20 cellular contexts compared by ENCODE assay signal in genomic region chr20:7855545-7855944, GRCh38.
A peak's percentile ranks its signal among the peaks of the same experiment; 100 is the strongest.
DNase-seq lines count a peak whose midpoint lies in the region; ATAC-seq, FAIRE-seq and TF ChIP-seq lines count a peak whose summit lies in the region.
"Had no signal": no experiment of that assay in that cellular context is flagged by ENCODE, and none has a peak within 500 bp of the region (broad histone marks: within the 10 kb centered on the region; RNA-seq: fewer than 3 reads in every experiment).

No MANE protein-coding gene starts in this region.

- CTCF ChIA-PET in SK-N-SH (lab: Yijun Ruan, JAX) = interaction anchor here (1.4 to 1.7 kb wide), 2 partner anchors 9 to 867 kb away, joined by 3 to 4 read pairs; no protein-coding TSS in a partner anchor

- H3K9me2 ChIP-seq in SK-N-SH = no peaks in the 10 kb centered on the region

- TF ChIP-seq EP300 in SK-N-SH (IDR thresholded peaks at IDR 0.05; ENCODE audit: borderline replicate concordance in 1 of 2, low read depth in 1 of 2, low read length in 1 of 2) (no peak), tibial nerve (IDR thresholded peaks at IDR 0.05) (no peak)

- no peak for DNase-seq in SK-N-SH
- peak; percentile 64 for DNase-seq in NCI-H748 (lab: John Stamatoyannopoulos, UW; ENCODE audit: unreplicated experiment)
- peak; percentile 25 for DNase-seq in dermis blood vessel endothelial cell
- peak; percentile 15 for DNase-seq in urothelium cell line (ENCODE audit: low spot score)
- no peak for DNase-seq in tibial nerve (ENCODE audit: low spot score in 2 of 2)
- DNase-seq: COR-L47, IMR-90, NCI-H1436 treated with DMSO at 0.1 percent for 48 hours, NCI-H2107, NCI-H446 had no signal

- H3K27ac ChIP-seq in SK-N-SH (ENCODE audit: low read depth in 2 of 2, low read length in 1 of 2) (no peak overlapping the region), tibial nerve (no peak overlapping the region)
- H3K27ac ChIP-seq: C4-2B had no signal

- H3K36me3 ChIP-seq in SK-N-SH (replicated peaks in 1 of 2; ENCODE audit: control insufficient read depth in 1 of 2, insufficient read depth in 2 of 2, low read length in 1 of 2) = no peaks in the 10 kb centered on the region
- no peaks in the 10 kb centered on the region for H3K36me3 ChIP-seq in tibial nerve
- H3K36me3 ChIP-seq: HAP-1 had no signal

- no peak overlapping the region for H2AFZ ChIP-seq in SK-N-SH (ENCODE audit: low read depth)

- no peaks in the 10 kb centered on the region for H3K79me2 ChIP-seq in SK-N-SH (ENCODE audit: insufficient read depth)

- H3K4me3 ChIP-seq in SK-N-SH (ENCODE audit: low read depth in 2 of 2, low read length in 1 of 2) (no peak overlapping the region), tibial nerve (no peak overlapping the region)
- H3K4me3 ChIP-seq: HAP-1 had no signal

- WGBS in SK-N-SH (ENCODE audit: low lambda C conversion rate) = 75% methylated on average over 1 of the region's 1 CpG
- WGBS in tibial nerve, 2 donors = 85 to 94% methylated on average over 1 of the region's 1 CpG

- no peak overlapping the region for H3K4me2 ChIP-seq in SK-N-SH

- no peak for FAIRE-seq in urothelium cell line (lab: Jason Lieb, UNC)
- FAIRE-seq: A204.1, G401.6, GM12892, GM19239 had no signal

- peaks cover 12% of the 10 kb centered on the region for H3F3A ChIP-seq in SK-N-SH (replicated peaks; ENCODE audit: insufficient read depth)

- no peak for TF ChIP-seq POLR2A in tibial nerve (IDR thresholded peaks at IDR 0.05)

- no peak overlapping the region for H3K9ac ChIP-seq in SK-N-SH

- H3K27me3 ChIP-seq in SK-N-SH (ENCODE audit: insufficient read depth) (no peaks in the 10 kb centered on the region), tibial nerve (no peaks in the 10 kb centered on the region)

- ATAC-seq in SK-N-SH treated with all-trans-retinoic acid at 6 μM for 48 hours (no peak), GM18519 (IDR thresholded peaks at IDR 0.05; ENCODE audit: low FRiP score, unreplicated experiment) (no peak), HG03108 (IDR thresholded peaks at IDR 0.05; ENCODE audit: unreplicated experiment) (no peak)
- ATAC-seq: Right ventricle myocardium inferior had no signal

- H3K9me3 ChIP-seq in SK-N-SH (no peaks in the 10 kb centered on the region), tibial nerve (no peaks in the 10 kb centered on the region)
- H3K9me3 ChIP-seq: HAP-1 had no signal

- TF ChIP-seq CTCF in SK-N-SH (IDR thresholded peaks at IDR 0.05) = no peak
- TF ChIP-seq CTCF in tibial nerve (IDR thresholded peaks at IDR 0.05) = no peak

- H3K4me1 ChIP-seq in SK-N-SH (ENCODE audit: control insufficient read depth in 1 of 2, insufficient read depth in 2 of 2, low read depth in 1 of 2, low read length in 1 of 2) (peaks cover 0 to 9% of the 10 kb centered on the region in 2 experiments; a peak in 3 of 4 replicates), tibial nerve (peaks cover 0 to 7% (median 0%) of the 10 kb centered on the region in 4 donors)
- H3K4me1 ChIP-seq: HAP-1 had no signal

- H4K20me1 ChIP-seq in SK-N-SH (ENCODE audit: insufficient read depth) = no peaks in the 10 kb centered on the region

- POLR2A ChIA-PET in SK-N-SH (lab: Yijun Ruan, JAX) = no interaction called here

- TF ChIP-seq RAD21 in SK-N-SH (IDR thresholded peaks at IDR 0.05; ENCODE audit: low read length) = no peak

TF ChIP-seq in SK-N-SH, 30 proteins besides CTCF, POLR2A, EP300 and RAD21:
- peak; percentile 44; the same call in 1 of the 2 replicates for TF ChIP-seq NFIC (IDR thresholded peaks at IDR 0.05; ENCODE audit: borderline replicate concordance)
- TF ChIP-seq, protein P1, sequence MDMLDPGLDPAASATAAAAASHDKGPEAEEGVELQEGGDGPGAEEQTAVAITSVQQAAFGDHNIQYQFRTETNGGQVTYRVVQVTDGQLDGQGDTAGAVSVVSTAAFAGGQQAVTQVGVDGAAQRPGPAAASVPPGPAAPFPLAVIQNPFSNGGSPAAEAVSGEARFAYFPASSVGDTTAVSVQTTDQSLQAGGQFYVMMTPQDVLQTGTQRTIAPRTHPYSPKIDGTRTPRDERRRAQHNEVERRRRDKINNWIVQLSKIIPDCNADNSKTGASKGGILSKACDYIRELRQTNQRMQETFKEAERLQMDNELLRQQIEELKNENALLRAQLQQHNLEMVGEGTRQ (IDR thresholded peaks at IDR 0.05; ENCODE audit: borderline replicate concordance, low read depth, low read length) = no peak

TF ChIP-seq in SK-N-SH treated with all-trans-retinoic acid at 6 μM for 48 hours, 23 proteins besides CTCF, POLR2A, EP300 and RAD21:
- TF ChIP-seq TSHZ2 (CRISPR knock-in tag; IDR thresholded peaks at IDR 0.05) (no peak), ZFP3 (CRISPR knock-in tag; IDR thresholded peaks at IDR 0.05) (no peak), ESRRG (CRISPR knock-in tag; IDR thresholded peaks at IDR 0.05) (no peak), OSR1 (CRISPR knock-in tag; IDR thresholded peaks at IDR 0.05) (no peak)
- TF ChIP-seq, protein P2, sequence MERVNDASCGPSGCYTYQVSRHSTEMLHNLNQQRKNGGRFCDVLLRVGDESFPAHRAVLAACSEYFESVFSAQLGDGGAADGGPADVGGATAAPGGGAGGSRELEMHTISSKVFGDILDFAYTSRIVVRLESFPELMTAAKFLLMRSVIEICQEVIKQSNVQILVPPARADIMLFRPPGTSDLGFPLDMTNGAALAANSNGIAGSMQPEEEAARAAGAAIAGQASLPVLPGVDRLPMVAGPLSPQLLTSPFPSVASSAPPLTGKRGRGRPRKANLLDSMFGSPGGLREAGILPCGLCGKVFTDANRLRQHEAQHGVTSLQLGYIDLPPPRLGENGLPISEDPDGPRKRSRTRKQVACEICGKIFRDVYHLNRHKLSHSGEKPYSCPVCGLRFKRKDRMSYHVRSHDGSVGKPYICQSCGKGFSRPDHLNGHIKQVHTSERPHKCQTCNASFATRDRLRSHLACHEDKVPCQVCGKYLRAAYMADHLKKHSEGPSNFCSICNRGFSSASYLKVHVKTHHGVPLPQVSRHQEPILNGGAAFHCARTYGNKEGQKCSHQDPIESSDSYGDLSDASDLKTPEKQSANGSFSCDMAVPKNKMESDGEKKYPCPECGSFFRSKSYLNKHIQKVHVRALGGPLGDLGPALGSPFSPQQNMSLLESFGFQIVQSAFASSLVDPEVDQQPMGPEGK (CRISPR knock-in tag; IDR thresholded peaks at IDR 0.05; ENCODE audit: borderline replicate concordance) = no peak

Comparison
In these comparisons a context has a peak if more than half of its experiments do, and no peak if none do; other contexts are left out.
1. DNase-seq: peak in NCI-H748 (single experiment), dermis blood vessel endothelial cell (single experiment) and urothelium cell line (single experiment); none in SK-N-SH (single experiment) and tibial nerve (0 of 2).